ENCODE assay signal across 16 cellular contexts in the genomic region with DNA sequence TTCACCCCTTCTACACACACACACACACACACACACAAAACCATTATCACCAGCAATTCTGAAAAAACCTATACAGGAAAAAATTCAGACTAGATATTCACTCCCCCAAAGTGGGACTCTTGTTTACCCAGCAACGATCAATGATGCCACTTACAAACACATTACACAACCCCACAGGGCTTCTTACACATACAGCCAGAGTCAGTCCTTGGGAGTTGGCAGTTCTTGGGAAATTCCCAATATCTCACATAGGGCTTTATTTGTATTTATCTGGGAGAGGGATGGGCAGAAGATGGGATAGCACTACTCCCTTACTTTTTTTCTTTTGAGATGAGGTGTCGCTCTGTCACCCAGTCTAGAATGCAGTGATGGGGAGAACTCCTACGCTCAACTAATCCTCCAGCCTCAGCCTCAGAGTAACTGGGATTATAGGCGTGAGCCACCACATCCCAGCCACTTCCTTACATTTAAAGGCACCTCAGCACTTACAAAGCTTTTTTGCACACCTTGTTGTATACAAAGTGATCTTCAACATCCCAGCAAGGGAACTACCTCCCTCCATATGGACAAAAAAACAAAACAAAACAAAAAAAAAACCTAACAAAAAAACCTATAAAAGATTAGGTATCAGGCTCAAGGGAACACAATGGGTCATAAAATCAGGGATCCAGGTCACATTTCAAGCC.
DNase-seq lines count a peak whose midpoint lies in the region; ATAC-seq and TF ChIP-seq lines count a peak whose summit lies in the region.
"Had no signal": no experiment of that assay in that cellular context is flagged by ENCODE, and none has a peak within 500 bp of the region (broad histone marks: within the 10 kb centered on the region; RNA-seq: fewer than 3 reads in every experiment).

No MANE protein-coding gene starts in this region.

- H3K4me2 ChIP-seq in GM23248 (ENCODE audit: unreplicated experiment) (no peak overlapping the region), PC-3 (ENCODE audit: low read length) (0 out of 2 replicates have a peak overlapping the region, but pooled peaks have one; percentile 16), mesendoderm (ENCODE audit: low read length) (no peak overlapping the region)

- no peak overlapping the region for H3K9ac ChIP-seq in GM23248
- no peak overlapping the region for H3K9ac ChIP-seq in PC-3 (ENCODE audit: low read length)
- peak overlapping the region; percentile 19 for H3K9ac ChIP-seq in mesendoderm (ENCODE audit: low read length)

- intact Hi-C loops in PC-3 (cut with micrococcal nuclease) = no loop called here

- peak overlapping the region; percentile 99 for H3K18ac ChIP-seq in mesendoderm (ENCODE audit: low read length)

- no peak for ATAC-seq in PC-3
- ATAC-seq: activated CD4-positive, alpha-beta T cell treated with anti-CD3 and anti-CD28 coated beads for 36 hours; stimulated activated effector memory CD8-positive, alpha-beta T cell treated with anti-CD3 and anti-CD28 coated beads, Interleukin-12 subunit alpha, Interleukin-12 subunit beta, amount 100 ng/mL, for 72 hours had no signal

- H3K4me3 ChIP-seq in GM23248 (no peak overlapping the region), PC-3 (ENCODE audit: low read length) (no peak overlapping the region), epithelial cell of esophagus (ENCODE audit: low read length) (no peak overlapping the region), mesendoderm (ENCODE audit: low read length) (no peak overlapping the region)
- H3K4me3 ChIP-seq: coronary artery, heart right ventricle had no signal

- peaks cover 19% of the 10 kb centered on the region for H3K4me1 ChIP-seq in GM23248 (ENCODE audit: insufficient read depth)
- peaks cover 15% of the 10 kb centered on the region for H3K4me1 ChIP-seq in PC-3 (ENCODE audit: insufficient read depth, low read length)
- peaks cover 36% of the 10 kb centered on the region for H3K4me1 ChIP-seq in mesendoderm (ENCODE audit: control insufficient read depth, low read depth, low read length)

- no peaks in the 10 kb centered on the region for H3K9me2 ChIP-seq in GM23248 (ENCODE audit: insufficient read depth)
- H3K9me2 ChIP-seq in PC-3 (replicated peaks; ENCODE audit: low read length) = no peaks in the 10 kb centered on the region

- H3K23ac ChIP-seq in mesendoderm (ENCODE audit: low read length) = no peak overlapping the region

- peak overlapping the region; percentile 57 for H2AK5ac ChIP-seq in mesendoderm (ENCODE audit: low read length)

- 77 to 78% methylated on average over 4 of the region's 4 CpGs for WGBS in GM23248 (ENCODE audit: low coverage in 1 of 2, low lambda C conversion rate in 2 of 2, missing lambda C conversion rate in 2 of 2), 2 experiments
- no CpG with 5 or more reads among the region's 4 CpGs for WGBS in mesendoderm (ENCODE audit: extremely low coverage, insufficient coverage, low lambda C conversion rate)

- peaks cover 13% of the 10 kb centered on the region for H3K79me1 ChIP-seq in mesendoderm (ENCODE audit: low read length)

- H3K9me3 ChIP-seq in GM23248 (ENCODE audit: low read depth) (no peaks in the 10 kb centered on the region), PC-3 (ENCODE audit: low read length) (no peaks in the 10 kb centered on the region)
- H3K9me3 ChIP-seq: heart right ventricle had no signal

- H2BK5ac ChIP-seq in mesendoderm (ENCODE audit: low read length) = peak overlapping the region; percentile 58

- no peak overlapping the region for H4K5ac ChIP-seq in mesendoderm (ENCODE audit: low read length)

- no TSS peak for BruUV-seq in PC-3 (replicated peaks; lab: Mats Ljungman, UMichigan)

- H3K36me3 ChIP-seq in GM23248 (ENCODE audit: low read depth) (no peaks in the 10 kb centered on the region), PC-3 (ENCODE audit: low read depth, low read length) (no peaks in the 10 kb centered on the region), mesendoderm (ENCODE audit: control insufficient read depth, insufficient read depth, low read length) (no peaks in the 10 kb centered on the region)
- H3K36me3 ChIP-seq: heart right ventricle had no signal

- no peak for TF ChIP-seq CTCF in PC-3 (conservative IDR thresholded peaks at IDR 0.05; ENCODE audit: low read depth, low read length)
- TF ChIP-seq CTCF in epithelial cell of esophagus (IDR thresholded peaks at IDR 0.05; ENCODE audit: insufficient read depth, low read depth, low read length, missing control alignments) = no peak

- H2AFZ ChIP-seq in GM23248 (no peak overlapping the region), PC-3 (ENCODE audit: low read length) (no peak overlapping the region)

- CTCF ChIA-PET in PC-3 (lab: Charles Lee) = no interaction called here

- DNase-seq in GM23248 (peak; percentile 36), PC-3 (no peak), epithelial cell of esophagus (ENCODE audit: low read depth) (peak; percentile 95), mesendoderm (peak; percentile 54), NOMO-1 treated with DMSO at 0.1 percent for 48 hours (lab: John Stamatoyannopoulos, UW; ENCODE audit: unreplicated experiment) (no peak), SIG-M5 treated with dmso at 0.1 percent for 504 hours (lab: John Stamatoyannopoulos, UW; ENCODE audit: unreplicated experiment) (no peak), NCI-H128 (lab: John Stamatoyannopoulos, UW; ENCODE audit: unreplicated experiment) (no peak)
- no peak for DNase-seq in stimulated activated CD4-positive, alpha-beta T cell treated with anti-CD3 and anti-CD28 coated beads, Interleukin-4, amount 100 ng/mL, for 24 hours
- DNase-seq: activated CD4-positive, alpha-beta T cell treated with anti-CD3 and anti-CD28 coated beads for 36 hours; erythroblast; heart right ventricle; MM.1S; NCI-H2029 treated with DMSO at 0.1 percent for 48 hours; nucleus accumbens had no signal

- H2BK120ac ChIP-seq in mesendoderm (ENCODE audit: low read depth, low read length) = peak overlapping the region; percentile 47

- H4K20me1 ChIP-seq in GM23248 (ENCODE audit: insufficient read depth) = no peaks in the 10 kb centered on the region
- no peaks in the 10 kb centered on the region for H4K20me1 ChIP-seq in PC-3 (ENCODE audit: low read length)

- H3K27ac ChIP-seq in GM23248 (no peak overlapping the region), PC-3 (ENCODE audit: low read length) (no peak overlapping the region), mesendoderm (ENCODE audit: low read depth, low read length) (peak overlapping the region; percentile 15)
- H3K27ac ChIP-seq: coronary artery had no signal

- no peak overlapping the region for H2BK15ac ChIP-seq in mesendoderm (replicated peaks; ENCODE audit: low read depth)

- in situ Hi-C loops in GM23248 (cut with MboI) = no loop called here

- H3K27me3 ChIP-seq in GM23248 (replicated peaks; ENCODE audit: insufficient read depth) (no peaks in the 10 kb centered on the region), PC-3 (ENCODE audit: low read length) (no peaks in the 10 kb centered on the region), mesendoderm (ENCODE audit: insufficient read depth, low read length, poor library complexity) (no peaks in the 10 kb centered on the region)
- H3K27me3 ChIP-seq: heart right ventricle had no signal

- H3K79me2 ChIP-seq in GM23248 (ENCODE audit: insufficient read depth) (no peaks in the 10 kb centered on the region), PC-3 (ENCODE audit: low read length) (no peaks in the 10 kb centered on the region), mesendoderm (ENCODE audit: control insufficient read depth, insufficient read depth, low read length) (peaks cover 59% of the 10 kb centered on the region)

- peak overlapping the region; percentile 71 for H3K56ac ChIP-seq in mesendoderm (ENCODE audit: low read length)

- H3K4ac ChIP-seq in mesendoderm (ENCODE audit: low read depth, low read length) = peak overlapping the region; percentile 93

- H4K8ac ChIP-seq in mesendoderm (ENCODE audit: low read depth, low read length) = no peak overlapping the region

- POLR2A ChIA-PET in PC-3 (lab: Charles Lee; ENCODE audit: unreplicated experiment) = no interaction called here

- H3F3A ChIP-seq in GM23248 (ENCODE audit: insufficient read depth) = peaks cover 6% of the 10 kb centered on the region; the same call in 1 of the 2 replicates
- no peaks in the 10 kb centered on the region for H3F3A ChIP-seq in PC-3 (ENCODE audit: low read length, unreplicated experiment)

Comparison
In these comparisons a context has a peak if more than half of its experiments do, and no peak if none do; other contexts are left out.
1. DNase-seq: peak in GM23248 (single experiment), epithelial cell of esophagus (single experiment) and mesendoderm (single experiment); none in PC-3 (single experiment), NOMO-1 treated with DMSO at 0.1 percent for 48 hours (single experiment), SIG-M5 treated with dmso at 0.1 percent for 504 hours (single experiment), stimulated activated CD4-positive, alpha-beta T cell treated with anti-CD3 and anti-CD28 coated beads, Interleukin-4, amount 100 ng/mL, for 24 hours (single experiment) and NCI-H128 (single experiment).